11 cellular contexts compared by ENCODE assay signal in the genomic region with DNA sequence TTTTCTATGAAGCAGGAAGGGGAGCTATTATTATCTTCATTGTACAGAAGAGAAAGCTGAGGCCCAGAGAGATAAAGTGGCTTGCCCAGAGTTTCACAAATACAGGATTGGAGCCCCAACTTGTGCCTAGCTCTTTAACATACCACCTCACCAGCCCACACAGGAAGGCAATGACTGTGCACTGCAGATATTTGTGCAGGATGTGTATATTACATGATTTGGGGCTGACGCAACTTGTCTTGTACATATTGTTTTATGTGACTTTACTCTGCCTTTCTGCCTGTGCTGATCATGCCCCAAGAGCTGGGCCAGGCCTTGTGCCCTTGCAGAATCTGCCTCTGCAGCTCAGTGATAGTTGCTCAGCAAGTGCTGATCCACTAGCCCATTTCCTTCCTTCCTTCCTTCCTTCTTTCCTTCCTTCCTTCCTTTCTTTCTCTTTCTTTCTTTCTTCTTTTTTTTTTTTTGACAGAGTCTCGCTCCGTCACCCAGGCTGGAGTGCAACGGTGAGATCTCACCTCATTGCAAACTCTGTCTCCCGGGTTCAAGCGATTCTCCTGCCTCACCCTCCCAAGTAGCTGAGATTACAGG.
DNase-seq lines count a peak whose midpoint lies in the region; ATAC-seq, FAIRE-seq and TF ChIP-seq lines count a peak whose summit lies in the region.
"Had no signal": no experiment of that assay in that cellular context is flagged by ENCODE, and none has a peak within 500 bp of the region (broad histone marks: within the 10 kb centered on the region; RNA-seq: fewer than 3 reads in every experiment).

No MANE protein-coding gene starts in this region.

- TF ChIP-seq CTCF in kidney (IDR thresholded peaks at IDR 0.05; ENCODE audit: borderline replicate concordance, extremely low read depth, insufficient read depth) (no peak), dorsolateral prefrontal cortex (IDR thresholded peaks at IDR 0.05 in 54 of 56, conservative IDR thresholded peaks at IDR 0.05 in 2 of 56; ENCODE audit: low read depth in 1 of 56, partially characterized antibody in 56 of 56) (no peak), omental fat pad (IDR thresholded peaks at IDR 0.05) (no peak)

- H3K4me1 Mint-ChIP-seq in activated naive CD8-positive, alpha-beta T cell treated with anti-CD3 and anti-CD28 coated beads for 36 hours, result peaks cover 5% of the 10 kb centered on the region

- no peaks in the 10 kb centered on the region for H3K9me3 ChIP-seq in kidney (ENCODE audit: control insufficient read depth in 1 of 2, low read length in 2 of 2)
- H3K9me3 ChIP-seq: mucosa of descending colon had no signal

- ATAC-seq in omental fat pad (ENCODE audit: low FRiP score), result no peak
- no peak for ATAC-seq in HG02870 (IDR thresholded peaks at IDR 0.05; ENCODE audit: unreplicated experiment)
- ATAC-seq: mucosa of descending colon had no signal

- H3K4me3 Mint-ChIP-seq in activated naive CD8-positive, alpha-beta T cell treated with anti-CD3 and anti-CD28 coated beads for 36 hours, result no peak overlapping the region

- no peaks in the 10 kb centered on the region for H3K36me3 ChIP-seq in kidney (ENCODE audit: control insufficient read depth in 1 of 2, insufficient read depth in 2 of 2, low read length in 2 of 2)

- H3K36me3 Mint-ChIP-seq in activated naive CD8-positive, alpha-beta T cell treated with anti-CD3 and anti-CD28 coated beads for 36 hours, result no peaks in the 10 kb centered on the region

- intact Hi-C loops in kidney (cut with DNase I) (no loop called here), dorsolateral prefrontal cortex (cut with DNase I) (no loop called here)

- H3K27me3 ChIP-seq in dorsolateral prefrontal cortex, result peaks cover 0 to 10% (median 0%) of the 10 kb centered on the region in 45 donors

- no peak overlapping the region for H3K9ac ChIP-seq in kidney (ENCODE audit: low read length in 2 of 2)

- H3K27ac ChIP-seq in kidney (ENCODE audit: low read depth in 2 of 2, low read length in 2 of 2) (no peak overlapping the region), dorsolateral prefrontal cortex (no peak overlapping the region)

- peak; percentile 81 for DNase-seq in Daoy (ENCODE audit: low read depth)
- DNase-seq in Kasumi-1 (lab: John Stamatoyannopoulos, UW), result peak; percentile 7 to 8
- peak; percentile 15 for DNase-seq in activated naive CD8-positive, alpha-beta T cell treated with anti-CD3 and anti-CD28 coated beads for 36 hours
- peak; percentile 77 to 86 for DNase-seq in lung microvascular endothelial cell (ENCODE audit: low read depth in 2 of 2)
- no peak for DNase-seq in kidney
- no peak for DNase-seq in dorsolateral prefrontal cortex
- no peak for DNase-seq in omental fat pad (ENCODE audit: low spot score)
- DNase-seq: DND-41, mucosa of descending colon, NCI-H2227 treated with DMSO at 0.1 percent for 48 hours had no signal

- FAIRE-seq in kidney (lab: Jason Lieb, UNC), result no peak

- H3K27ac Mint-ChIP-seq in activated naive CD8-positive, alpha-beta T cell treated with anti-CD3 and anti-CD28 coated beads for 36 hours, result peak overlapping the region; percentile 50

- no peak overlapping the region for H3K4me3 ChIP-seq in kidney (ENCODE audit: low read length in 2 of 2)
- H3K4me3 ChIP-seq in dorsolateral prefrontal cortex, result no peak overlapping the region
- H3K4me3 ChIP-seq: mucosa of descending colon had no signal

- H3K27me3 Mint-ChIP-seq in activated naive CD8-positive, alpha-beta T cell treated with anti-CD3 and anti-CD28 coated beads for 36 hours, result peaks cover 17% of the 10 kb centered on the region

- no peaks in the 10 kb centered on the region for H3K9me3 Mint-ChIP-seq in activated naive CD8-positive, alpha-beta T cell treated with anti-CD3 and anti-CD28 coated beads for 36 hours

- no peaks in the 10 kb centered on the region for H3K4me1 ChIP-seq in kidney (ENCODE audit: control insufficient read depth in 1 of 2, insufficient read depth in 1 of 2, low read depth in 1 of 2, low read length in 2 of 2)

Comparison
In these comparisons a context has a peak if more than half of its experiments do, and no peak if none do; other contexts are left out.
1. DNase-seq: peak in Daoy (single experiment), Kasumi-1 (2 of 2), activated naive CD8-positive, alpha-beta T cell treated with anti-CD3 and anti-CD28 coated beads for 36 hours (single experiment) and lung microvascular endothelial cell (2 of 2); none in kidney (single experiment), dorsolateral prefrontal cortex (0 of 10) and omental fat pad (single experiment).